In genomic region chrX:47513697-47514085, GRCh38 we compare ENCODE assay signal across 9 cellular contexts. TPM values are rescaled to one million over a fixed set of nuclear protein-coding genes. Genes with fewer than 3 reads are reported as not detected.
DNase-seq lines count a peak whose midpoint lies in the region; ATAC-seq and TF ChIP-seq lines count a peak whose summit lies in the region.
"Had no signal": no experiment of that assay in that cellular context is flagged by ENCODE, and none has a peak within 500 bp of the region (broad histone marks: within the 10 kb centered on the region; RNA-seq: fewer than 3 reads in every experiment).

No MANE protein-coding gene starts in this region.

- POLR2A ChIA-PET in activated naive CD8-positive, alpha-beta T cell treated with anti-CD3 and anti-CD28 coated beads, Interleukin-2, amount 10 ng/mL, durations not matched to agents 7 days and 5 days (lab: Charles Lee): interaction anchor here (0.6 kb wide), 1 partner anchor 370 kb away, joined by 4 read pairs; no protein-coding TSS in a partner anchor

- peaks cover 7% of the 10 kb centered on the region for H3K27me3 Mint-ChIP-seq in activated naive CD8-positive, alpha-beta T cell treated with anti-CD3 and anti-CD28 coated beads, Interleukin-2, amount 10 ng/mL, durations not matched to agents 7 days and 5 days

- H3K27me3 ChIP-seq in heart left ventricle: peaks cover 0 to 8% (median 0%) of the 10 kb centered on the region in 9 donors

- DNase-seq in heart left ventricle (no peak), Right ventricle myocardium inferior (ENCODE audit: missing footprints) (no peak), left kidney (ENCODE audit: low read depth, low spot score) (peak; percentile 47), ACHN (no peak)
- DNase-seq in activated naive CD8-positive, alpha-beta T cell treated with anti-CD3 and anti-CD28 coated beads, Interleukin-2, amount 10 ng/mL, durations not matched to agents 7 days and 5 days: no peak
- DNase-seq: activated effector memory CD4-positive, alpha-beta T cell treated with Interleukin-2 at 50 U/mL for 16 hours had no signal

- H3K4me1 ChIP-seq in heart left ventricle (peaks cover 0 to 4% (median 0%) of the 10 kb centered on the region in 12 donors), urinary bladder (ENCODE audit: insufficient read depth) (no peaks in the 10 kb centered on the region)

- WGBS in heart left ventricle, 4 donors: 34 to 61% (median 45%) methylated on average over 6 of the region's 6 CpGs
- WGBS in urinary bladder: 32% methylated on average over 6 of the region's 6 CpGs

- no peaks in the 10 kb centered on the region for H3K9me3 ChIP-seq in heart left ventricle

- H3K36me3 Mint-ChIP-seq in activated naive CD8-positive, alpha-beta T cell treated with anti-CD3 and anti-CD28 coated beads, Interleukin-2, amount 10 ng/mL, durations not matched to agents 7 days and 5 days: no peaks in the 10 kb centered on the region

- no peaks in the 10 kb centered on the region for H3K36me3 ChIP-seq in heart left ventricle
- no peaks in the 10 kb centered on the region for H3K36me3 ChIP-seq in urinary bladder (ENCODE audit: insufficient read depth)

- no peak overlapping the region for H3K27ac ChIP-seq in heart left ventricle
- H3K27ac ChIP-seq in urinary bladder (ENCODE audit: low read depth): no peak overlapping the region

- in situ Hi-C loops in ACHN (cut with HindIII; ENCODE audit: low pct_ligation_motif_present, low pct_unique_long_range_greater_than_20kb, low sequenced_read_pairs): no loop called here

- H3K9me3 Mint-ChIP-seq in activated naive CD8-positive, alpha-beta T cell treated with anti-CD3 and anti-CD28 coated beads, Interleukin-2, amount 10 ng/mL, durations not matched to agents 7 days and 5 days: no peaks in the 10 kb centered on the region

- H3K4me3 Mint-ChIP-seq in activated naive CD8-positive, alpha-beta T cell treated with anti-CD3 and anti-CD28 coated beads, Interleukin-2, amount 10 ng/mL, durations not matched to agents 7 days and 5 days: peak overlapping the region; percentile 88

- H3K4me1 Mint-ChIP-seq in activated naive CD8-positive, alpha-beta T cell treated with anti-CD3 and anti-CD28 coated beads, Interleukin-2, amount 10 ng/mL, durations not matched to agents 7 days and 5 days: peaks cover 9% of the 10 kb centered on the region

- TF ChIP-seq POLR2A in heart left ventricle (IDR thresholded peaks at IDR 0.05): no peak

- H3K4me3 ChIP-seq in heart left ventricle (peak overlapping the region in 10 of 12 donors; percentile 22 to 48 (median 46)), urinary bladder (ENCODE audit: low read depth, low read length) (peak overlapping the region; percentile 33)

- intact Hi-C loops in heart left ventricle (cut with DNase I) (no loop called here), Right ventricle myocardium inferior (cut with DNase I) (no loop called here)

- H3K27ac Mint-ChIP-seq in activated naive CD8-positive, alpha-beta T cell treated with anti-CD3 and anti-CD28 coated beads, Interleukin-2, amount 10 ng/mL, durations not matched to agents 7 days and 5 days: peak overlapping the region; percentile 11

- no peak for TF ChIP-seq CTCF in heart left ventricle (IDR thresholded peaks at IDR 0.05)

- ATAC-seq in heart left ventricle (no peak), Right ventricle myocardium inferior (no peak), HG03025 (IDR thresholded peaks at IDR 0.05; ENCODE audit: low FRiP score, unreplicated experiment) (no peak), HG02938 (IDR thresholded peaks at IDR 0.05; ENCODE audit: unreplicated experiment) (no peak)
- no peak for ATAC-seq in activated naive CD8-positive, alpha-beta T cell treated with anti-CD3 and anti-CD28 coated beads, Interleukin-2, amount 10 ng/mL, durations not matched to agents 7 days and 5 days (ENCODE audit: low read depth)

RNA-seq across cellular contexts. Expression of gene ZNF41, which starts 30.7 kb away (rescaled TPM):
- total RNA-seq in heart left ventricle (10 to 100 TPM; 10.3 to 19.6 (median 13.1) TPM), Right ventricle myocardium inferior (13.1 TPM), urinary bladder (14.5 TPM)
- polyA plus RNA-seq in heart left ventricle (1 to 10 TPM; 4.6 to 6.7 TPM), urinary bladder (5.1 TPM)
- 10 to 100 TPM; 11.2 to 13.5 TPM for total RNA-seq in activated naive CD8-positive, alpha-beta T cell treated with anti-CD3 and anti-CD28 coated beads, Interleukin-2, amount 10 ng/mL, durations not matched to agents 7 days and 5 days

RNA-seq across cellular contexts. Expression of gene ARAF, which starts 47.3 kb away (rescaled TPM):
- total RNA-seq in heart left ventricle (10 to 100 TPM; 68.3 to 97.6 (median 85.1) TPM), Right ventricle myocardium inferior (76.5 TPM), urinary bladder (12.3 TPM)
- polyA plus RNA-seq in heart left ventricle (10 to 100 TPM; 36.3 to 70.7 TPM), urinary bladder (45.4 TPM)
- 10 to 100 TPM; 78.5 to 79.3 TPM for total RNA-seq in activated naive CD8-positive, alpha-beta T cell treated with anti-CD3 and anti-CD28 coated beads, Interleukin-2, amount 10 ng/mL, durations not matched to agents 7 days and 5 days
